ENCODE assay signal across 8 cellular contexts in genomic region chr7:104207731-104208420, GRCh38. TPM values are rescaled to one million over a fixed set of nuclear protein-coding genes. Genes with fewer than 3 reads are reported as not detected.
DNase-seq lines count a peak whose midpoint lies in the region; ATAC-seq and TF ChIP-seq lines count a peak whose summit lies in the region.

Gene ORC5 (minus strand): TSS chr7:104208013. CDS start chr7:104207904, 109 bp downstream.

- intact Hi-C loops in left colon (cut with DNase I, micrococcal nuclease): no loop called here

- peak within 1 kb of the TSS; percentile 99 for H3K4me3 ChIP-seq in choroid plexus epithelial cell (ENCODE audit: low read depth, low read length)

- TF ChIP-seq CTCF in AG09319 (IDR thresholded peaks at IDR 0.05; ENCODE audit: low read depth, low read length): no peak
- TF ChIP-seq CTCF in choroid plexus epithelial cell (conservative IDR thresholded peaks at IDR 0.05; ENCODE audit: low read depth, low read length): no peak

- in situ Hi-C loops in GM18951 (cut with MboI; ENCODE audit: low sequenced_read_pairs, unreplicated experiment): no loop called here

- ATAC-seq in HG03175 (IDR thresholded peaks at IDR 0.05; ENCODE audit: unreplicated experiment): peak; percentile 100
- ATAC-seq in left colon: peak; percentile 98

- peak; percentile 46 for DNase-seq in AG09319 (ENCODE audit: extremely low read depth, low read depth)
- peak; percentile 59 for DNase-seq in NCI-H446 treated with DMSO at 0.1 percent for 48 hours (lab: John Stamatoyannopoulos, UW)
- peak; percentile 58 to 66 for DNase-seq in activated CD4-positive, alpha-beta T cell treated with anti-CD3 and anti-CD28 coated beads for 24 hours (ENCODE audit: low read depth in 2 of 2)
- DNase-seq in choroid plexus epithelial cell (ENCODE audit: low read depth): peak; percentile 86
- DNase-seq in left colon: peak; percentile 72 to 84
- peak; percentile 80 for DNase-seq in stimulated activated CD4-positive, alpha-beta T cell treated with anti-CD3 and anti-CD28 coated beads, Interleukin-1b, Interleukin-23, amount 100 ng/mL, for 48 hours

- TF ChIP-seq POLR2A in GM18951 (IDR thresholded peaks at IDR 0.05; ENCODE audit: extremely low read depth, insufficient read depth, insufficient read length): peak; percentile 99

RNA-seq across cellular contexts. Expression of gene ORC5, which starts in this region (rescaled TPM):
- total RNA-seq in left colon: 10 to 100 TPM; 17.0 to 19.0 TPM

Comparison
In these comparisons a context has a peak if more than half of its experiments do, and no peak if none do; other contexts are left out.
1. Peak in every context shown above with its lines: DNase-seq, ATAC-seq and H3K4me3 ChIP-seq.